In genomic region chr6:143197377-143197776, GRCh38 we compare ENCODE assay signal across 15 cellular contexts.
"Had no signal": no experiment of that assay in that cellular context is flagged by ENCODE, and none has a peak within 500 bp of the region (broad histone marks: within the 10 kb centered on the region; RNA-seq: fewer than 3 reads in every experiment).

No MANE protein-coding gene starts in this region.

- H3K4me3 ChIP-seq: lower lobe of right lung, sigmoid colon, spleen, testis had no signal

- ATAC-seq: lower lobe of right lung; natural killer cell; stimulated activated memory B cell treated with anti-CD40 and anti-IgM and Interleukin-4, amounts not matched to agents 10 μg/mL and 1 μg/mL and 100 μg/mL, for 72 hours had no signal

- H3K27ac ChIP-seq: lower lobe of right lung, parathyroid adenoma, sigmoid colon, spleen, testis, WERI-Rb-1 had no signal

- H3K27ac Mint-ChIP-seq: activated naive CD8-positive, alpha-beta T cell treated with anti-CD3 and anti-CD28 coated beads for 36 hours; natural killer cell; stimulated activated memory B cell treated with anti-CD40 and anti-IgM and Interleukin-4, amounts not matched to agents 10 μg/mL and 1 μg/mL and 100 μg/mL, for 72 hours; type B pancreatic cell had no signal

- DNase-seq: activated CD4-positive, alpha-beta T cell treated with anti-CD3 and anti-CD28 coated beads for 1 hour; activated CD4-positive, alpha-beta T cell treated with anti-CD3 and anti-CD28 coated beads, Interleukin-2, amount 50 U/mL, for 4 hours; activated naive CD8-positive, alpha-beta T cell treated with anti-CD3 and anti-CD28 coated beads for 36 hours; amygdala; cortex of kidney; lower lobe of right lung; natural killer cell; sigmoid colon; spleen; stimulated activated CD4-positive, alpha-beta T cell treated with anti-CD3 and anti-CD28 coated beads, Interleukin-4, amount 100 ng/mL, for 4 hours; testis; WERI-Rb-1 had no signal

- H3K9me3 Mint-ChIP-seq: natural killer cell; stimulated activated memory B cell treated with anti-CD40 and anti-IgM and Interleukin-4, amounts not matched to agents 10 μg/mL and 1 μg/mL and 100 μg/mL, for 72 hours; type B pancreatic cell had no signal

- H3K4me1 Mint-ChIP-seq: natural killer cell; stimulated activated memory B cell treated with anti-CD40 and anti-IgM and Interleukin-4, amounts not matched to agents 10 μg/mL and 1 μg/mL and 100 μg/mL, for 72 hours had no signal

- H3K4me3 Mint-ChIP-seq: activated naive CD8-positive, alpha-beta T cell treated with anti-CD3 and anti-CD28 coated beads for 36 hours; natural killer cell; stimulated activated memory B cell treated with anti-CD40 and anti-IgM and Interleukin-4, amounts not matched to agents 10 μg/mL and 1 μg/mL and 100 μg/mL, for 72 hours; type B pancreatic cell had no signal

- H3K36me3 Mint-ChIP-seq: natural killer cell had no signal

- H3K27me3 Mint-ChIP-seq: activated naive CD8-positive, alpha-beta T cell treated with anti-CD3 and anti-CD28 coated beads for 36 hours; stimulated activated memory B cell treated with anti-CD40 and anti-IgM and Interleukin-4, amounts not matched to agents 10 μg/mL and 1 μg/mL and 100 μg/mL, for 72 hours; type B pancreatic cell had no signal
